Comparison of ENCODE assay signal across 19 cellular contexts in genomic region chr5:19771174-19771835, GRCh38.
DNase-seq lines count a peak whose midpoint lies in the region; ATAC-seq and TF ChIP-seq lines count a peak whose summit lies in the region.
"Had no signal": no experiment of that assay in that cellular context is flagged by ENCODE, and none has a peak within 500 bp of the region (broad histone marks: within the 10 kb centered on the region; RNA-seq: fewer than 3 reads in every experiment).

No MANE protein-coding gene starts in this region.

- ATAC-seq in right lobe of liver, result no peak
- ATAC-seq: A549; activated CD4-positive, alpha-beta T cell treated with anti-CD3 and anti-CD28 coated beads for 36 hours; stimulated activated naive CD8-positive, alpha-beta T cell treated with anti-CD3 and anti-CD28 coated beads, Interleukin-15, Interleukin-2, amounts not matched to agents 100 U/mL and 50 U/mL, for 24 hours; upper lobe of right lung had no signal

- no peaks in the 10 kb centered on the region for H3K36me3 Mint-ChIP-seq in CD8-positive, alpha-beta memory T cell

- H3K9me2 ChIP-seq in OCI-LY7 (ENCODE audit: insufficient read depth, low read length), result no peaks in the 10 kb centered on the region

- intact Hi-C loops in right lobe of liver (cut with DNase I), result no loop called here
- intact Hi-C loops in OCI-LY7 (cut with micrococcal nuclease; ENCODE audit: unreplicated experiment), result no loop called here

- peak overlapping the region; percentile 51 for H2AFZ ChIP-seq in ACC112 (ENCODE audit: low read length, unreplicated experiment)
- H2AFZ ChIP-seq in OCI-LY7 (ENCODE audit: low read length), result no peak overlapping the region

- H3K27me3 Mint-ChIP-seq in CD8-positive, alpha-beta memory T cell, result no peaks in the 10 kb centered on the region
- H3K27me3 Mint-ChIP-seq: activated CD4-positive, alpha-beta T cell treated with anti-CD3 and anti-CD28 coated beads for 36 hours had no signal

- H3K9ac ChIP-seq in adipocyte (ENCODE audit: low read length), result no peak overlapping the region
- H3K9ac ChIP-seq in iPS-20b (ENCODE audit: low read depth, low read length), result no peak overlapping the region

- CTCF ChIA-PET in HEK293 (lab: Yijun Ruan, JAX), result interaction anchor here (0.7 kb wide), 1 partner anchor 1422 kb away, joined by 3 read pairs; no protein-coding TSS in a partner anchor
- CTCF ChIA-PET in CD8-positive, alpha-beta memory T cell (lab: Charles Lee), result no interaction called here
- CTCF ChIA-PET in OCI-LY7 (lab: Charles Lee; ENCODE audit: unreplicated experiment), result no interaction called here

- no peak overlapping the region for H3K27ac Mint-ChIP-seq in CD8-positive, alpha-beta memory T cell
- H3K27ac Mint-ChIP-seq: activated CD4-positive, alpha-beta T cell treated with anti-CD3 and anti-CD28 coated beads for 36 hours; T-helper 2 cell treated with Interferon-gamma antibody and Interleukin-4, amounts not matched to agents 5 μg/mL and 100 μg/mL, for 36 hours had no signal

- H3K27ac ChIP-seq in ACC112 (ENCODE audit: low read depth, low read length) (no peak overlapping the region), HEK293 (ENCODE audit: extremely low read depth, low read depth, low read length) (no peak overlapping the region), iPS-20b (ENCODE audit: low read length) (peak overlapping the region; percentile 51), right lobe of liver (no peak overlapping the region), OCI-LY7 (ENCODE audit: low read depth, low read length, poor library complexity, severe bottlenecking) (no peak overlapping the region)
- H3K27ac ChIP-seq in CD8-positive, alpha-beta memory T cell (ENCODE audit: low read depth, low read length), result no peak overlapping the region
- H3K27ac ChIP-seq: A549, C4-2B, SJSA1, upper lobe of right lung had no signal

- no peak overlapping the region for H3K4me2 ChIP-seq in OCI-LY7 (ENCODE audit: low read length)
- H3K4me2 ChIP-seq: A549 had no signal

- H3K9me3 ChIP-seq in HEK293 (ENCODE audit: control insufficient read depth, insufficient read depth, low read depth, low read length), result no peaks in the 10 kb centered on the region
- no peaks in the 10 kb centered on the region for H3K9me3 ChIP-seq in adipocyte (ENCODE audit: control insufficient read depth, low read length)
- H3K9me3 ChIP-seq in iPS-20b (ENCODE audit: insufficient read depth, low read depth, low read length), result no peaks in the 10 kb centered on the region
- H3K9me3 ChIP-seq in CD8-positive, alpha-beta memory T cell (ENCODE audit: low read length), result no peaks in the 10 kb centered on the region
- peaks cover 0 to 6% (median 0%) of the 10 kb centered on the region in 4 donors for H3K9me3 ChIP-seq in right lobe of liver
- no peaks in the 10 kb centered on the region for H3K9me3 ChIP-seq in OCI-LY7 (ENCODE audit: low read length)
- H3K9me3 ChIP-seq: A549, upper lobe of right lung had no signal

- peak overlapping the region; percentile 44; the same call in 1 of the 2 replicates for H3K4me3 ChIP-seq in ACC112 (ENCODE audit: low read depth, low read length)
- H3K4me3 ChIP-seq in HEK293 (ENCODE audit: low read depth, low read length), result no peak overlapping the region
- H3K4me3 ChIP-seq in adipocyte (ENCODE audit: low read length), result no peak overlapping the region
- no peak overlapping the region for H3K4me3 ChIP-seq in iPS-20b (ENCODE audit: low read length)
- H3K4me3 ChIP-seq in CD8-positive, alpha-beta memory T cell (ENCODE audit: low read length), result no peak overlapping the region
- H3K4me3 ChIP-seq in right lobe of liver, result no peak overlapping the region
- H3K4me3 ChIP-seq in OCI-LY7 (ENCODE audit: low read depth, low read length, poor library complexity, severe bottlenecking), result no peak overlapping the region
- H3K4me3 ChIP-seq: A549, lung, SJSA1, upper lobe of right lung had no signal

- H3K4me3 Mint-ChIP-seq in CD8-positive, alpha-beta memory T cell, result no peak overlapping the region
- H3K4me3 Mint-ChIP-seq: activated CD4-positive, alpha-beta T cell treated with anti-CD3 and anti-CD28 coated beads for 36 hours; nephron; T-helper 2 cell treated with Interferon-gamma antibody and Interleukin-4, amounts not matched to agents 5 μg/mL and 100 μg/mL, for 36 hours had no signal

- no peak for TF ChIP-seq POLR2A in right lobe of liver (IDR thresholded peaks at IDR 0.05)

- peaks cover 4 to 19% (median 11%) of the 10 kb centered on the region in 5 donors for H3K9me3 Mint-ChIP-seq in CD8-positive, alpha-beta memory T cell
- H3K9me3 Mint-ChIP-seq: nephron had no signal

- DNase-seq in adipocyte (ENCODE audit: low read depth) (peak; percentile 36), right lobe of liver (no peak), OCI-LY7 (ENCODE audit: low spot score) (no peak)
- no peak for DNase-seq in stimulated activated CD4-positive, alpha-beta T cell treated with anti-CD3 and anti-CD28 coated beads, Interleukin-1b, Interleukin-23, amount 100 ng/mL, for 48 hours
- DNase-seq in CD8-positive, alpha-beta memory T cell, result no peak
- DNase-seq: activated CD4-positive, alpha-beta T cell treated with anti-CD3 and anti-CD28 coated beads for 36 hours; activated effector memory CD4-positive, alpha-beta T cell treated with Interleukin-2 at 50 U/mL for 16 hours; DMS79 treated with DMSO at 0.1 percent for 48 hours; stimulated activated naive CD8-positive, alpha-beta T cell treated with anti-CD3 and anti-CD28 coated beads, Interleukin-15, Interleukin-2, amounts not matched to agents 100 U/mL and 50 U/mL, for 24 hours; upper lobe of right lung had no signal

- H3K4me1 Mint-ChIP-seq in CD8-positive, alpha-beta memory T cell, result no peaks in the 10 kb centered on the region
- H3K4me1 Mint-ChIP-seq: activated CD4-positive, alpha-beta T cell treated with anti-CD3 and anti-CD28 coated beads for 36 hours had no signal

- H3K79me2 ChIP-seq in ACC112 (ENCODE audit: control insufficient read depth, insufficient read depth, low read length, unreplicated experiment) (no peaks in the 10 kb centered on the region), OCI-LY7 (ENCODE audit: insufficient read depth, low read depth, low read length) (no peaks in the 10 kb centered on the region)

- POLR2A ChIA-PET in HEK293 (lab: Yijun Ruan, JAX) (no interaction called here), OCI-LY7 (lab: Charles Lee) (no interaction called here)
- POLR2A ChIA-PET in CD8-positive, alpha-beta memory T cell (lab: Charles Lee), result no interaction called here

- TF ChIP-seq CTCF in HEK293 (tag by site-specific recombination; IDR thresholded peaks at IDR 0.05) (no peak), right lobe of liver (IDR thresholded peaks at IDR 0.05) (no peak), OCI-LY7 (conservative IDR thresholded peaks at IDR 0.05; ENCODE audit: low read length) (no peak)

- WGBS in right lobe of liver (ENCODE audit: insufficient coverage, low coverage, low lambda C conversion rate, missing lambda C conversion rate), result 25% methylated on average over 6 of the region's 6 CpGs

- H3K36me3 ChIP-seq in ACC112 (ENCODE audit: insufficient read depth, low read length) (no peaks in the 10 kb centered on the region), HEK293 (ENCODE audit: control insufficient read depth in 2 of 2, insufficient read depth in 1 of 2, low read length in 2 of 2) (no peaks in the 10 kb centered on the region), adipocyte (ENCODE audit: control insufficient read depth, insufficient read depth, low read length, severe bottlenecking) (no peaks in the 10 kb centered on the region), iPS-20b (ENCODE audit: insufficient read depth, low read depth, low read length) (no peaks in the 10 kb centered on the region), right lobe of liver (no peaks in the 10 kb centered on the region), OCI-LY7 (ENCODE audit: insufficient read depth, low read length) (no peaks in the 10 kb centered on the region)
- no peaks in the 10 kb centered on the region for H3K36me3 ChIP-seq in CD8-positive, alpha-beta memory T cell (ENCODE audit: insufficient read depth, low read length)
- H3K36me3 ChIP-seq: SJSA1, upper lobe of right lung had no signal

- H3K27me3 ChIP-seq in ACC112 (ENCODE audit: insufficient read depth, low read length), result no peaks in the 10 kb centered on the region
- no peaks in the 10 kb centered on the region for H3K27me3 ChIP-seq in adipocyte (replicated peaks; ENCODE audit: control insufficient read depth, insufficient read depth, low read length)
- no peaks in the 10 kb centered on the region for H3K27me3 ChIP-seq in iPS-20b (ENCODE audit: insufficient read depth, low read length)
- H3K27me3 ChIP-seq in CD8-positive, alpha-beta memory T cell (ENCODE audit: insufficient read depth, low read length, poor library complexity, severe bottlenecking), result no peaks in the 10 kb centered on the region
- no peaks in the 10 kb centered on the region for H3K27me3 ChIP-seq in right lobe of liver
- H3K27me3 ChIP-seq: SJSA1, upper lobe of right lung had no signal

- no TSS peak for BruUV-seq in OCI-LY7 (replicated peaks; lab: Mats Ljungman, UMichigan)

- H3K4me1 ChIP-seq in ACC112 (ENCODE audit: control insufficient read depth, insufficient read depth, low read length, unreplicated experiment), result peaks cover 39% of the 10 kb centered on the region
- no peaks in the 10 kb centered on the region for H3K4me1 ChIP-seq in HEK293 (ENCODE audit: control insufficient read depth, insufficient read depth, low read length)
- H3K4me1 ChIP-seq in adipocyte (ENCODE audit: control insufficient read depth, insufficient read depth, low read length), result no peaks in the 10 kb centered on the region
- H3K4me1 ChIP-seq in iPS-20b (ENCODE audit: insufficient read depth, low read length), result peaks cover 45% of the 10 kb centered on the region; the same call in 1 of the 2 replicates
- H3K4me1 ChIP-seq in CD8-positive, alpha-beta memory T cell (ENCODE audit: insufficient read depth, low read length), result no peaks in the 10 kb centered on the region
- H3K4me1 ChIP-seq in right lobe of liver, result no peaks in the 10 kb centered on the region
- no peaks in the 10 kb centered on the region for H3K4me1 ChIP-seq in OCI-LY7 (ENCODE audit: insufficient read depth, low read length, poor library complexity, severe bottlenecking)
- H3K4me1 ChIP-seq: A549, SJSA1, upper lobe of right lung had no signal

- H4K20me1 ChIP-seq in OCI-LY7 (ENCODE audit: insufficient read depth, low read length), result no peaks in the 10 kb centered on the region

TF ChIP-seq in HEK293, 187 proteins besides CTCF, POLR2A, EP300 and RAD21:
- TF ChIP-seq BCL11B (tag by site-specific recombination; IDR thresholded peaks at IDR 0.05; ENCODE audit: low read depth) (no peak), TRIM28 (IDR thresholded peaks at IDR 0.05; ENCODE audit: borderline replicate concordance, low read length) (peak; percentile 30; the same call in 1 of the 2 replicates)
